ENCODE assay signal across 9 cellular contexts in the genomic region with DNA sequence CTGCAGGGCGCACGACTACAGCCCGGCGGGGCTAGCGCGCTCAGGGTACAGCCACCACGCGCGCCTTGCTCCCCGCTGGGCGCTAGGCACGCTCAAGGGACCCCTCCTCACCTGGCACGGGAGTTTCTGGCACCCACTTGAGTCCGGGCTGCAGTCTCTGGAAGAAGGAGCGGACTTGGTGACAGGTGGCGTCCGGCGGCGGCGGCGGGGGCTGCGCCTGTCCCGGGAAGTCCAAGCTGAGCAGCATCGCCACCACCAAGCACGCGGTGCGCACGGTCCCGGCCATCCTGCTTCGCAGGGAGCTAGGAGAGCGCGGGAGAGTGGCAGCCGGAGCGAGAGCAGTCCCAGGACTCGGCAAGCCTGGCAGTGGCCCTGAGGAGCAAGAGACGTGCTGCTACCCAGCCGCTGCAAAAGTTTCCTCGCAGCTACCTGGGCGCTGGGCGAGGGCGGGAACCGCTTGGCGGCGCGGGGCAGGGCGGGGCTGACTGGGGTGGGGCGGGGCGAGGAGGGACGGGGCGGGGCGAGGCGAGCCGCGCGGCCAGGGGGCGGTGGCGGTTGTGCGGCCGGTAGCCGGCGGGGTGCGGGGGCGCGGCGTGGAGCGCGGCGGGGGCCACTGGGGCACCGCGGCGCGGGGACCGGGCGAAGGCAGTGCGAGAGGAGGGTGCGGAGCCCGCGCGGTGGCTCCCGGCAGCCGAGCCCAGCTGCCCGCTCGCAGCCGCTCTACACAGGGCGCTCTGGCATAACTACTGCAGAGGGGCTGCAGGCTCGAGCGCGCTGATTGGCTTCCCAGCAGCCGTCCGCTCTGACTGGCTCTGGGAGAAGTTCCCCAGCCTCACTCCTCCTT. TPM values are rescaled to one million over a fixed set of nuclear protein-coding genes. Genes with fewer than 3 reads are reported as not detected.
DNase-seq lines count a peak whose midpoint lies in the region; ATAC-seq and TF ChIP-seq lines count a peak whose summit lies in the region.
"Had no signal": no experiment of that assay in that cellular context is flagged by ENCODE, and none has a peak within 500 bp of the region (broad histone marks: within the 10 kb centered on the region; RNA-seq: fewer than 3 reads in every experiment).

TSS of gene GPC3 (minus strand) at position 431 of the 844 bp plus-strand sequence.

- H3K36me3 ChIP-seq in CD4-positive, alpha-beta memory T cell (ENCODE audit: insufficient read depth, low read length): no peaks in the 10 kb centered on the region
- H3K36me3 ChIP-seq in NT2/D1 (ENCODE audit: insufficient read depth, insufficient read length, low read length) (no peaks in the 10 kb centered on the region), left ventricle myocardium inferior (no peaks in the 10 kb centered on the region), psoas muscle (ENCODE audit: insufficient read depth in 1 of 2, low read depth in 1 of 2) (no peaks in the 10 kb centered on the region)

- H3K9ac ChIP-seq in NT2/D1 (ENCODE audit: insufficient read length, low read depth): peak within 1 kb of the TSS; percentile 67

- peaks cover 0 to 10% (median 4%) of the 10 kb centered on the region in 4 donors for H3K4me1 Mint-ChIP-seq in CD4-positive, alpha-beta memory T cell
- peaks cover 3% of the 10 kb centered on the region for H3K4me1 Mint-ChIP-seq in activated naive CD4-positive, alpha-beta T cell treated with anti-CD3 and anti-CD28 coated beads, Interleukin-2, amount 10 ng/mL, durations not matched to agents 7 days and 5 days

- POLR2A ChIA-PET in CD4-positive, alpha-beta memory T cell (lab: Charles Lee; ENCODE audit: partially characterized antibody): no interaction called here

- H3K4me3 Mint-ChIP-seq in CD4-positive, alpha-beta memory T cell: peak within 1 kb of the TSS; percentile 60 to 81 (median 72)
- H3K4me3 Mint-ChIP-seq in activated naive CD4-positive, alpha-beta T cell treated with anti-CD3 and anti-CD28 coated beads, Interleukin-2, amount 10 ng/mL, durations not matched to agents 7 days and 5 days: peak within 1 kb of the TSS; percentile 50

- no peaks in the 10 kb centered on the region for H3K27me3 ChIP-seq in CD4-positive, alpha-beta memory T cell (ENCODE audit: insufficient read depth, low read length)
- H3K27me3 ChIP-seq in NT2/D1 (ENCODE audit: insufficient read depth, insufficient read length): peaks cover 14% of the 10 kb centered on the region
- H3K27me3 ChIP-seq in left ventricle myocardium inferior (ENCODE audit: low read depth): peaks cover 36% of the 10 kb centered on the region
- H3K27me3 ChIP-seq in psoas muscle (ENCODE audit: insufficient read depth in 3 of 3, low read length in 2 of 3): peaks cover 0 to 39% (median 0%) of the 10 kb centered on the region in 3 donors

- no peaks in the 10 kb centered on the region for H3K9me3 Mint-ChIP-seq in CD4-positive, alpha-beta memory T cell
- no peaks in the 10 kb centered on the region for H3K9me3 Mint-ChIP-seq in activated naive CD4-positive, alpha-beta T cell treated with anti-CD3 and anti-CD28 coated beads, Interleukin-2, amount 10 ng/mL, durations not matched to agents 7 days and 5 days

- no peaks in the 10 kb centered on the region for H3K9me3 ChIP-seq in CD4-positive, alpha-beta memory T cell (ENCODE audit: control insufficient read depth in 1 of 2, low read length in 2 of 2)
- H3K9me3 ChIP-seq in NT2/D1 (ENCODE audit: insufficient read depth, low read length) (no peaks in the 10 kb centered on the region), left ventricle myocardium inferior (replicated peaks) (no peaks in the 10 kb centered on the region), psoas muscle (no peaks in the 10 kb centered on the region)

- peaks cover 16 to 24% of the 10 kb centered on the region in 2 donors for H3K27me3 Mint-ChIP-seq in CD4-positive, alpha-beta memory T cell
- H3K27me3 Mint-ChIP-seq in activated naive CD4-positive, alpha-beta T cell treated with anti-CD3 and anti-CD28 coated beads, Interleukin-2, amount 10 ng/mL, durations not matched to agents 7 days and 5 days: peaks cover 47% of the 10 kb centered on the region

- TF ChIP-seq CTCF in left ventricle myocardium inferior (IDR thresholded peaks at IDR 0.05; ENCODE audit: borderline replicate concordance) (no peak), psoas muscle (IDR thresholded peaks at IDR 0.05) (no peak)

- no peak within 1 kb of the TSS for H3K4me3 ChIP-seq in CD4-positive, alpha-beta memory T cell (ENCODE audit: low read length in 2 of 2)
- H3K4me3 ChIP-seq in NT2/D1 (ENCODE audit: insufficient read length, low read depth) (peak within 1 kb of the TSS; percentile 46), left ventricle myocardium inferior (peak within 1 kb of the TSS; percentile 55), psoas muscle (peak within 1 kb of the TSS; percentile 58)

- H3K27ac Mint-ChIP-seq in CD4-positive, alpha-beta memory T cell: no peak within 1 kb of the TSS
- no peak within 1 kb of the TSS for H3K27ac Mint-ChIP-seq in activated naive CD4-positive, alpha-beta T cell treated with anti-CD3 and anti-CD28 coated beads, Interleukin-2, amount 10 ng/mL, durations not matched to agents 7 days and 5 days

- H3K27ac ChIP-seq in CD4-positive, alpha-beta memory T cell (ENCODE audit: low read depth, low read length): no peak within 1 kb of the TSS
- no peak within 1 kb of the TSS for H3K27ac ChIP-seq in left ventricle myocardium inferior (replicated peaks)
- H3K27ac ChIP-seq in psoas muscle: no peak within 1 kb of the TSS

- 0 to 26% (median 1%) methylated on average over 6 to 87 of the region's 90 CpGs for WGBS in psoas muscle, 3 donors

- H3K4me1 ChIP-seq in CD4-positive, alpha-beta memory T cell (ENCODE audit: insufficient read depth, low read length): peaks cover 6% of the 10 kb centered on the region
- H3K4me1 ChIP-seq in NT2/D1 (ENCODE audit: insufficient read depth, insufficient read length): peaks cover 2% of the 10 kb centered on the region
- peaks cover 4% of the 10 kb centered on the region for H3K4me1 ChIP-seq in left ventricle myocardium inferior
- H3K4me1 ChIP-seq in psoas muscle: no peaks in the 10 kb centered on the region

- no peaks in the 10 kb centered on the region for H3K36me3 Mint-ChIP-seq in CD4-positive, alpha-beta memory T cell
- peaks cover 1% of the 10 kb centered on the region for H3K36me3 Mint-ChIP-seq in activated naive CD4-positive, alpha-beta T cell treated with anti-CD3 and anti-CD28 coated beads, Interleukin-2, amount 10 ng/mL, durations not matched to agents 7 days and 5 days

- intact Hi-C loops in CD4-positive, alpha-beta memory T cell (cut with micrococcal nuclease): no loop called here
- intact Hi-C loops in left ventricle myocardium inferior (cut with micrococcal nuclease) (no loop called here), psoas muscle (cut with DNase I) (no loop called here)

- DNase-seq in CD4-positive, alpha-beta memory T cell: peak; percentile 17 to 32 (median 20)
- peak; percentile 50 for DNase-seq in NT2/D1 (ENCODE audit: low read depth, low spot score)
- DNase-seq in activated naive CD4-positive, alpha-beta T cell treated with anti-CD3 and anti-CD28 coated beads, Interleukin-2, amount 10 ng/mL, durations not matched to agents 7 days and 5 days: peak; percentile 55
- DNase-seq in left ventricle myocardium inferior: peak; percentile 15
- DNase-seq in psoas muscle: peak; percentile 21 to 55
- DNase-seq in glomerular visceral epithelial cell (ENCODE audit: extremely low spot score): no peak

- ATAC-seq in HG02759 (IDR thresholded peaks at IDR 0.05; ENCODE audit: unreplicated experiment): peak; percentile 87
- peak; percentile 54 to 70 (median 60) for ATAC-seq in psoas muscle
- ATAC-seq in HG03095 (IDR thresholded peaks at IDR 0.05; ENCODE audit: unreplicated experiment): no peak

- CTCF ChIA-PET in CD4-positive, alpha-beta memory T cell (lab: Charles Lee; ENCODE audit: partially characterized antibody): interaction anchor here (1.0 kb wide), 1 partner anchor 63 kb away, joined by 3 read pairs; no protein-coding TSS in a partner anchor
- CTCF ChIA-PET in activated naive CD4-positive, alpha-beta T cell treated with anti-CD3 and anti-CD28 coated beads, Interleukin-2, amount 10 ng/mL, durations not matched to agents 7 days and 5 days (lab: Charles Lee): no interaction called here

RNA-seq across cellular contexts. Expression of gene GPC3, which starts in this region (rescaled TPM):
- total RNA-seq in CD4-positive, alpha-beta memory T cell: under 1 TPM; 0.20 to 0.22 TPM
- 1 to 10 TPM in 1 of 2 donors, not detected in 1; 2.4 TPM for polyA plus RNA-seq in CD4-positive, alpha-beta memory T cell
- total RNA-seq in left ventricle myocardium inferior (5.4 TPM), psoas muscle (1 to 10 TPM in 3 of 4 donors, under 1 TPM in 1; 0.78 to 2.3 (median 1.8) TPM)
- polyA plus RNA-seq in psoas muscle: 1 to 10 TPM in 1 of 3 donors, under 1 TPM in 2; 0.43 to 1.9 (median 0.80) TPM
- total RNA-seq: dermis microvascular lymphatic vessel endothelial cell had no signal

Comparison
In these comparisons a context has a peak if more than half of its experiments do, and no peak if none do; other contexts are left out.
1. H3K4me3 ChIP-seq: peak in NT2/D1 (single experiment), left ventricle myocardium inferior (single experiment) and psoas muscle (single experiment); none in CD4-positive, alpha-beta memory T cell (0 of 2).